ENCODE assay signal across 21 cellular contexts in the genomic region with DNA sequence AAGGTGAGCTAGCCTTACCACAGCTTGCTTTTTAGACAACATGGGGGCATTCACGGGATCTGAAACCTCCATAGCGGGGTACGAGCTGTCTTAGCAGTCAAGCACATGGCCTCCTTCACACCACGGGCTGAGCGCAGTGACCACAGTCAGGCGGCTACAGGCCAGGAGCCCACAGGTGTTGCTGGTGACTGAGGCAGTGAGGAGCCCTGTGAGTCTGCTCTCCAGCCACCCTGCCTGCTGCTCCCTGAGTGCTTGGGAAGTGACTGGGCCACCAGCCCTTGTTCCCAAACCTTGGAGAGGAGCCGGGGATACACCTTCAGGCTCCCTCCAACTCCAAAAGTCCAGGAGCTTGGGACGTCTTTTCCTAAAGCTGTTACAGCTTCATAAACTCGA.
"Had no signal": no experiment of that assay in that cellular context is flagged by ENCODE, and none has a peak within 500 bp of the region (broad histone marks: within the 10 kb centered on the region; RNA-seq: fewer than 3 reads in every experiment).

No MANE protein-coding gene starts in this region.

- H3K4me2 ChIP-seq: hepatocyte had no signal

- H2AFZ ChIP-seq: hepatocyte had no signal

- H3K36me3 ChIP-seq: esophagus muscularis mucosa, gastroesophageal sphincter, heart left ventricle, left ventricle myocardium inferior, lower lobe of right lung had no signal

- H3K9me3 ChIP-seq: esophagus muscularis mucosa, gastroesophageal sphincter, lower lobe of right lung had no signal

- DNase-seq: cerebellar nuclear complex; dermis blood vessel endothelial cell; dorsolateral prefrontal cortex; effector CD4-positive, alpha-beta T cell; effector memory CD4-positive, alpha-beta T cell; foreskin keratinocyte; hypothalamus; immature natural killer cell; islet precursor cell; kidney; kidney glomerular epithelial cell; left colon; left ventricle myocardium inferior; lower lobe of right lung; mesenchymal stem cell had no signal

- H3K4me1 ChIP-seq: heart left ventricle, left ventricle myocardium inferior, lower lobe of right lung had no signal

- ATAC-seq: gastroesophageal sphincter, left colon, left lobe of liver, lower lobe of right lung had no signal

- H3K27me3 ChIP-seq: dorsolateral prefrontal cortex, esophagus muscularis mucosa, foreskin keratinocyte, gastroesophageal sphincter, heart left ventricle, hepatocyte had no signal

- H3K4me3 ChIP-seq: coronary artery, dorsolateral prefrontal cortex, esophagus muscularis mucosa, gastroesophageal sphincter, heart left ventricle, hepatocyte, left ventricle myocardium inferior, lower lobe of right lung had no signal

- H3K27ac ChIP-seq: coronary artery, dorsolateral prefrontal cortex, esophagus muscularis mucosa, foreskin keratinocyte, gastroesophageal sphincter, heart left ventricle, hepatocyte, left ventricle myocardium inferior, lower lobe of right lung had no signal

- H3K79me2 ChIP-seq: hepatocyte had no signal
